In genomic region chr21:44919111-44919912, GRCh38 we compare ENCODE assay signal across 9 cellular contexts. TPM values are rescaled to one million over a fixed set of nuclear protein-coding genes. Genes with fewer than 3 reads are reported as not detected.
DNase-seq lines count a peak whose midpoint lies in the region; ATAC-seq and TF ChIP-seq lines count a peak whose summit lies in the region.
"Had no signal": no experiment of that assay in that cellular context is flagged by ENCODE, and none has a peak within 500 bp of the region (broad histone marks: within the 10 kb centered on the region; RNA-seq: fewer than 3 reads in every experiment).

No MANE protein-coding gene starts in this region.

- H3K9me3 ChIP-seq in DND-41 (ENCODE audit: insufficient read depth, low read length, severe bottlenecking) (no peaks in the 10 kb centered on the region), KOPT-K1 (ENCODE audit: insufficient read depth, low read length, poor library complexity, severe bottlenecking) (no peaks in the 10 kb centered on the region), colonic mucosa (no peaks in the 10 kb centered on the region), neural progenitor cell (ENCODE audit: low read depth) (no peaks in the 10 kb centered on the region), uterus (no peaks in the 10 kb centered on the region)

- H3K27ac ChIP-seq in DND-41 (ENCODE audit: low read length) = peak overlapping the region; percentile 82
- peak overlapping the region; percentile 84 for H3K27ac ChIP-seq in KOPT-K1 (ENCODE audit: low read depth, low read length, poor library complexity, severe bottlenecking)
- no peak overlapping the region for H3K27ac ChIP-seq in colonic mucosa
- H3K27ac ChIP-seq in neural progenitor cell = no peak overlapping the region
- H3K27ac ChIP-seq in uterus = no peak overlapping the region

- peaks cover 34% of the 10 kb centered on the region for H3K27me3 Mint-ChIP-seq in neural progenitor cell (ENCODE audit: insufficient read depth, low read depth)

- H3K36me3 ChIP-seq in DND-41 (ENCODE audit: insufficient read depth, low read length) (peaks cover 23% of the 10 kb centered on the region), KOPT-K1 (ENCODE audit: insufficient read depth, low read length) (peaks cover 10% of the 10 kb centered on the region; the same call in 1 of the 2 replicates), colonic mucosa (no peaks in the 10 kb centered on the region), neural progenitor cell (no peaks in the 10 kb centered on the region), uterus (no peaks in the 10 kb centered on the region)

- no peak for DNase-seq in DND-41
- no peak for DNase-seq in colonic mucosa
- no peak for DNase-seq in neural progenitor cell (ENCODE audit: low spot score)
- no peak for DNase-seq in KG1 (lab: John Stamatoyannopoulos, UW)
- DNase-seq in hepatic stellate cell (ENCODE audit: low spot score) = no peak
- DNase-seq in uterus = no peak
- no peak for DNase-seq in RPMI8226
- DNase-seq: NCI-H82 had no signal

- peaks cover 2% of the 10 kb centered on the region for H3K9me3 Mint-ChIP-seq in neural progenitor cell

- H4K20me1 ChIP-seq in DND-41 (ENCODE audit: insufficient read depth, low read length) (peaks cover 17% of the 10 kb centered on the region), neural progenitor cell (ENCODE audit: low read depth) (no peaks in the 10 kb centered on the region)

- H3K4me3 Mint-ChIP-seq in neural progenitor cell = no peak overlapping the region

- peak overlapping the region; percentile 100 for H3K4me2 ChIP-seq in DND-41 (ENCODE audit: insufficient read depth, low read length)
- peak overlapping the region; percentile 63 for H3K4me2 ChIP-seq in neural progenitor cell

- peaks cover 46% of the 10 kb centered on the region for H3K79me2 ChIP-seq in DND-41 (ENCODE audit: insufficient read depth, low read length)
- H3K79me2 ChIP-seq in neural progenitor cell (ENCODE audit: low read depth) = no peaks in the 10 kb centered on the region

- intact Hi-C loops in colonic mucosa (cut with DNase I) = loop anchor here (10.0 kb wide), 1 partner anchor 115 kb away; the partner anchor contains the start of gene UBE2G2
- intact Hi-C loops in uterus (cut with DNase I; ENCODE audit: low total_unique reads) = no loop called here

- no peak overlapping the region for H2AFZ ChIP-seq in DND-41 (ENCODE audit: low read depth, low read length)
- no peak overlapping the region for H2AFZ ChIP-seq in neural progenitor cell (replicated peaks)

- H3K36me3 Mint-ChIP-seq in neural progenitor cell = no peaks in the 10 kb centered on the region

- no peak overlapping the region for H3K27ac Mint-ChIP-seq in neural progenitor cell

- H3K9ac ChIP-seq in DND-41 (ENCODE audit: low read depth, low read length) = peak overlapping the region; percentile 80
- peak overlapping the region in 1 of 2 donors; percentile 61 for H3K9ac ChIP-seq in colonic mucosa (ENCODE audit: low read depth in 2 of 2, low read length in 2 of 2)
- H3K9ac ChIP-seq in neural progenitor cell = no peak overlapping the region

- H3K4me1 Mint-ChIP-seq in neural progenitor cell = peaks cover 2% of the 10 kb centered on the region

- H3K4me3 ChIP-seq in DND-41 (ENCODE audit: low read depth in 1 of 2, low read length in 2 of 2) = peak overlapping the region; percentile 51 to 95; a peak in 3 of 4 replicates
- H3K4me3 ChIP-seq in colonic mucosa = peak overlapping the region; percentile 37
- H3K4me3 ChIP-seq in neural progenitor cell = peak overlapping the region; percentile 13
- no peak overlapping the region for H3K4me3 ChIP-seq in uterus

- H3F3A ChIP-seq in neural progenitor cell (ENCODE audit: low read depth) = no peaks in the 10 kb centered on the region

- H3K4me1 ChIP-seq in DND-41 (ENCODE audit: insufficient read depth, low read length) (peaks cover 56% of the 10 kb centered on the region), colonic mucosa (no peaks in the 10 kb centered on the region), neural progenitor cell (no peaks in the 10 kb centered on the region), uterus (no peaks in the 10 kb centered on the region)

- TF ChIP-seq POLR2A in uterus (IDR thresholded peaks at IDR 0.05) = no peak

- no peak for ATAC-seq in DND-41 (ENCODE audit: insufficient read depth, low read depth)

- H3K27me3 ChIP-seq in DND-41 (ENCODE audit: insufficient read depth, low read length, poor library complexity) = no peaks in the 10 kb centered on the region
- no peaks in the 10 kb centered on the region for H3K27me3 ChIP-seq in colonic mucosa
- peaks cover 73% of the 10 kb centered on the region for H3K27me3 ChIP-seq in neural progenitor cell
- no peaks in the 10 kb centered on the region for H3K27me3 ChIP-seq in uterus

- TF ChIP-seq CTCF in DND-41 (IDR thresholded peaks at IDR 0.05; ENCODE audit: borderline replicate concordance, extremely low read depth, low read length, poor library complexity, severe bottlenecking) (no peak), colonic mucosa (IDR thresholded peaks at IDR 0.05) (no peak), neural progenitor cell (IDR thresholded peaks at IDR 0.05) (no peak), uterus (IDR thresholded peaks at IDR 0.05) (no peak)

RNA-seq across cellular contexts. Expression of gene ITGB2, which starts 1.4 kb away (rescaled TPM):
- total RNA-seq in colonic mucosa (10 to 100 TPM; 13.1 to 27.1 TPM), neural progenitor cell (ENCODE audit: low replicate concordance) (0.09 TPM in 1 of 2 replicates, not detected in the other), uterus (10 to 100 TPM; 20.2 to 46.8 (median 21.0) TPM)

RNA-seq across cellular contexts. Expression of gene SLX9, which starts 20.5 kb away (rescaled TPM):
- total RNA-seq in colonic mucosa (10 to 100 TPM; 30.6 to 50.1 TPM), neural progenitor cell (ENCODE audit: low replicate concordance) (4.7 and 17.1 TPM in 2 replicates), uterus (10 to 100 TPM in 2 of 4 donors, 1 to 10 TPM in 1, not detected in 1; 8.6 to 24.3 (median 10.5) TPM)

RNA-seq across cellular contexts. Expression of gene PTTG1IP, which starts 45.8 kb away (rescaled TPM):
- total RNA-seq in colonic mucosa (100 to 1,000 TPM; 218 to 414 TPM), neural progenitor cell (ENCODE audit: low replicate concordance) (162 and 192 TPM in 2 replicates), uterus (100 to 1,000 TPM; 108 to 202 (median 146) TPM)

Comparison
In these comparisons a context has a peak if more than half of its experiments do, and no peak if none do; other contexts are left out.
1. H3K27ac ChIP-seq: peak in DND-41 (single experiment) and KOPT-K1 (single experiment); none in colonic mucosa (single experiment), neural progenitor cell (single experiment) and uterus (0 of 2).
2. H3K4me3 ChIP-seq: peak in DND-41 (2 of 2), colonic mucosa (single experiment) and neural progenitor cell (single experiment); none in uterus (0 of 2).
3. RNA of gene ITGB2, which starts 1.4 kb away (total RNA-seq): 13.1 to 27.1 TPM in colonic mucosa and 20.2 to 46.8 TPM in uterus; 0.09 TPM in neural progenitor cell; every median in the first group is over 10 times any median in the second.